22 cellular contexts compared by ENCODE assay signal in the genomic region with DNA sequence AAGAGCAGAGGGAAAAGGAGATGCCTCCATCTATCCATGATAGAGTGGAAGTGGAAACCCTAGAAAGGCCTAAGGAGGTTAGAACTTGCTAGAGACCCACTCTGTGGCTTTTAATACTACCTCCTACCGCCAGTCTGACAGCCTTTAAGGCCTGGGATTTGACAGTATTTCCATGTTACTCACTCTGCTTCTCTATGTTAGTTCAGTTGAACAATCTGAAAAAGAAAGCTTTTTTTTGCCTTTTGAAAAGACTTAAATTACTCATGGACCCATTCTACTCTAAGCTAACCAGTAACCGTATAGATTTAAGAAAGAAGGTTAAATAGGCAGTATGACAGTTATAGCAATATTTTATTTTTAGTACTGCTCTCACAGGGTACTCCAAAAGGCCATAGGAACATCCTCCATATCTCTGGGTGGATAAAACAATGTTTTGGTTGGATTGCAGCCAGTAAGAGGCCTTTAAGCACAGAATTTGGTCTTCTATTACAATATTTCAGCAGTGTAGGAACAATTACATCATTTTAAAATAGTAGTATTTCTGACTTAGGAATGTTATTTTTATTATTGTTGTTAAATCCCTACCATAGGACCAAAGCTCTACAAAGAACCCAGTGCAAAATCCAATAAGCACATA. TPM values are rescaled to one million over a fixed set of nuclear protein-coding genes. Genes with fewer than 3 reads are reported as not detected.
A peak's percentile ranks its signal among the peaks of the same experiment; 100 is the strongest.
DNase-seq lines count a peak whose midpoint lies in the region; ATAC-seq and TF ChIP-seq lines count a peak whose summit lies in the region.
"Had no signal": no experiment of that assay in that cellular context is flagged by ENCODE, and none has a peak within 500 bp of the region (broad histone marks: within the 10 kb centered on the region; RNA-seq: fewer than 3 reads in every experiment).

No MANE protein-coding gene starts in this region.

- H3K36me3 Mint-ChIP-seq in activated CD8-positive, alpha-beta T cell treated with anti-CD3 and anti-CD28 coated beads for 36 hours (ENCODE audit: low read depth), result no peaks in the 10 kb centered on the region
- no peaks in the 10 kb centered on the region for H3K36me3 Mint-ChIP-seq in activated CD8-positive, alpha-beta T cell treated with anti-CD3 and anti-CD28 coated beads, Interleukin-2, amount 10 ng/mL, durations not matched to agents 7 days and 5 days (ENCODE audit: low read depth)
- H3K36me3 Mint-ChIP-seq in chondrocyte (ENCODE audit: low read depth) (peaks cover 16% of the 10 kb centered on the region), type B pancreatic cell (peaks cover 23% of the 10 kb centered on the region)

- no peaks in the 10 kb centered on the region for H3K27me3 Mint-ChIP-seq in activated CD8-positive, alpha-beta T cell treated with anti-CD3 and anti-CD28 coated beads for 36 hours
- peaks cover 4% of the 10 kb centered on the region for H3K27me3 Mint-ChIP-seq in activated CD8-positive, alpha-beta T cell treated with anti-CD3 and anti-CD28 coated beads, Interleukin-2, amount 10 ng/mL, durations not matched to agents 7 days and 5 days (ENCODE audit: low read depth)
- H3K27me3 Mint-ChIP-seq in chondrocyte (ENCODE audit: low read depth), result no peaks in the 10 kb centered on the region
- no peaks in the 10 kb centered on the region for H3K27me3 Mint-ChIP-seq in type B pancreatic cell
- H3K27me3 Mint-ChIP-seq: dendritic cell treated with granulocyte-macrophage colony-stimulating factor and Interleukin-4, amounts not matched to agents 40 ng/mL and 50 ng/mL, for 4 days had no signal

- H3K27ac ChIP-seq in HL-60 (replicated peaks), result peak overlapping the region; percentile 58

- no peaks in the 10 kb centered on the region for H3K27me3 ChIP-seq in HL-60 (ENCODE audit: insufficient read depth, poor library complexity, severe bottlenecking)

- TF ChIP-seq CTCF in activated CD8-positive, alpha-beta T cell treated with anti-CD3 and anti-CD28 coated beads for 36 hours (IDR thresholded peaks at IDR 0.05), result no peak
- TF ChIP-seq CTCF in HL-60 (IDR thresholded peaks at IDR 0.05; ENCODE audit: insufficient read depth, low read length), result no peak
- no peak for TF ChIP-seq CTCF in chondrocyte (IDR thresholded peaks at IDR 0.05)
- TF ChIP-seq CTCF in type B pancreatic cell (conservative IDR thresholded peaks at IDR 0.05), result no peak

- CTCF ChIA-PET in activated CD8-positive, alpha-beta T cell treated with anti-CD3 and anti-CD28 coated beads for 36 hours (lab: Charles Lee), result interaction anchor here (0.5 to 1.1 kb wide), 2 partner anchors 115 to 169 kb away, joined by 3 read pairs; no protein-coding TSS in a partner anchor
- CTCF ChIA-PET in activated CD8-positive, alpha-beta T cell treated with anti-CD3 and anti-CD28 coated beads, Interleukin-2, amount 10 ng/mL, durations not matched to agents 7 days and 5 days (lab: Charles Lee), result no interaction called here

- intact Hi-C loops in activated CD8-positive, alpha-beta T cell treated with anti-CD3 and anti-CD28 coated beads for 36 hours (cut with micrococcal nuclease), result no loop called here

- no peak for DNase-seq in activated CD8-positive, alpha-beta T cell treated with anti-CD3 and anti-CD28 coated beads for 36 hours
- no peak for DNase-seq in activated CD8-positive, alpha-beta T cell treated with anti-CD3 and anti-CD28 coated beads, Interleukin-2, amount 10 ng/mL, durations not matched to agents 7 days and 5 days
- DNase-seq in HL-60 (ENCODE audit: low read depth in 1 of 2, low spot score in 1 of 2) (no peak), chondrocyte (ENCODE audit: low spot score) (no peak), non-pigmented ciliary epithelial cell (ENCODE audit: low read depth) (peak; percentile 32), type B pancreatic cell (ENCODE audit: extremely low spot score, unreplicated experiment) (no peak)
- DNase-seq: activated effector memory CD4-positive, alpha-beta T cell treated with anti-CD3 and anti-CD28 coated beads, Interleukin-2, amount 50 U/mL, for 16 hours; aorta; CD8-positive, alpha-beta memory T cell; DMS79; islet precursor cell; NCI-H187; NCI-H446; T-helper 1 cell had no signal

- no peak overlapping the region for H3K4me3 Mint-ChIP-seq in activated CD8-positive, alpha-beta T cell treated with anti-CD3 and anti-CD28 coated beads for 36 hours
- no peak overlapping the region for H3K4me3 Mint-ChIP-seq in activated CD8-positive, alpha-beta T cell treated with anti-CD3 and anti-CD28 coated beads, Interleukin-2, amount 10 ng/mL, durations not matched to agents 7 days and 5 days
- no peak overlapping the region for H3K4me3 Mint-ChIP-seq in chondrocyte (ENCODE audit: unreplicated experiment)
- no peak overlapping the region for H3K4me3 Mint-ChIP-seq in type B pancreatic cell
- H3K4me3 Mint-ChIP-seq: CD8-positive, alpha-beta memory T cell; dendritic cell treated with granulocyte-macrophage colony-stimulating factor and Interleukin-4, amounts not matched to agents 40 ng/mL and 50 ng/mL, for 4 days had no signal

- no peaks in the 10 kb centered on the region for H3K9me3 Mint-ChIP-seq in activated CD8-positive, alpha-beta T cell treated with anti-CD3 and anti-CD28 coated beads for 36 hours
- no peaks in the 10 kb centered on the region for H3K9me3 Mint-ChIP-seq in activated CD8-positive, alpha-beta T cell treated with anti-CD3 and anti-CD28 coated beads, Interleukin-2, amount 10 ng/mL, durations not matched to agents 7 days and 5 days (ENCODE audit: insufficient read depth)
- no peaks in the 10 kb centered on the region for H3K9me3 Mint-ChIP-seq in chondrocyte (ENCODE audit: low read depth)
- H3K9me3 Mint-ChIP-seq in type B pancreatic cell, result no peaks in the 10 kb centered on the region
- H3K9me3 Mint-ChIP-seq: CD8-positive, alpha-beta memory T cell; dendritic cell treated with granulocyte-macrophage colony-stimulating factor and Interleukin-4, amounts not matched to agents 40 ng/mL and 50 ng/mL, for 4 days had no signal

- ATAC-seq in activated CD8-positive, alpha-beta T cell treated with anti-CD3 and anti-CD28 coated beads for 36 hours, result peak; percentile 20
- no peak for ATAC-seq in activated CD8-positive, alpha-beta T cell treated with anti-CD3 and anti-CD28 coated beads, Interleukin-2, amount 10 ng/mL, durations not matched to agents 7 days and 5 days
- ATAC-seq in HG02885 (IDR thresholded peaks at IDR 0.05; ENCODE audit: poor library complexity, unreplicated experiment) (no peak), esophagus mucosa (no peak)
- ATAC-seq: HCT116 had no signal

- peaks cover 3% of the 10 kb centered on the region for H3K4me1 Mint-ChIP-seq in activated CD8-positive, alpha-beta T cell treated with anti-CD3 and anti-CD28 coated beads for 36 hours (ENCODE audit: low read depth)
- no peaks in the 10 kb centered on the region for H3K4me1 Mint-ChIP-seq in activated CD8-positive, alpha-beta T cell treated with anti-CD3 and anti-CD28 coated beads, Interleukin-2, amount 10 ng/mL, durations not matched to agents 7 days and 5 days (ENCODE audit: low read depth)
- peaks cover 29% of the 10 kb centered on the region for H3K4me1 Mint-ChIP-seq in chondrocyte (ENCODE audit: low read depth)
- no peaks in the 10 kb centered on the region for H3K4me1 Mint-ChIP-seq in type B pancreatic cell (ENCODE audit: unreplicated experiment)

- POLR2A ChIA-PET in activated CD8-positive, alpha-beta T cell treated with anti-CD3 and anti-CD28 coated beads for 36 hours (lab: Charles Lee), result no interaction called here
- POLR2A ChIA-PET in activated CD8-positive, alpha-beta T cell treated with anti-CD3 and anti-CD28 coated beads, Interleukin-2, amount 10 ng/mL, durations not matched to agents 7 days and 5 days (lab: Charles Lee), result interaction anchor here (1.2 kb wide), 1 partner anchor 9 kb away, joined by 3 read pairs; no protein-coding TSS in a partner anchor

- H3K27ac Mint-ChIP-seq in activated CD8-positive, alpha-beta T cell treated with anti-CD3 and anti-CD28 coated beads for 36 hours, result no peak overlapping the region
- no peak overlapping the region for H3K27ac Mint-ChIP-seq in activated CD8-positive, alpha-beta T cell treated with anti-CD3 and anti-CD28 coated beads, Interleukin-2, amount 10 ng/mL, durations not matched to agents 7 days and 5 days
- H3K27ac Mint-ChIP-seq in chondrocyte (ENCODE audit: unreplicated experiment) (peak overlapping the region; percentile 93), type B pancreatic cell (no peak overlapping the region)
- H3K27ac Mint-ChIP-seq: CD8-positive, alpha-beta memory T cell; dendritic cell treated with granulocyte-macrophage colony-stimulating factor and Interleukin-4, amounts not matched to agents 40 ng/mL and 50 ng/mL, for 4 days had no signal

- no peak overlapping the region for H3K4me3 ChIP-seq in HL-60 (replicated peaks; ENCODE audit: insufficient read depth, low read length)

RNA-seq across cellular contexts. Expression of a gene that starts 15.9 kb away (rescaled TPM):
- under 1 TPM; 0.29 to 0.34 TPM for total RNA-seq in activated CD8-positive, alpha-beta T cell treated with anti-CD3 and anti-CD28 coated beads for 36 hours
- total RNA-seq in activated CD8-positive, alpha-beta T cell treated with anti-CD3 and anti-CD28 coated beads, Interleukin-2, amount 10 ng/mL, durations not matched to agents 7 days and 5 days, result under 1 TPM; 0.39 to 0.82 TPM
- total RNA-seq in chondrocyte (not detected in 3 replicates), type B pancreatic cell (ENCODE audit: low replicate concordance) (not detected in 2 replicates), esophagus mucosa (0.32 TPM)
- total RNA-seq: A673; activated CD8-positive, alpha-beta memory T cell treated with anti-CD3 and anti-CD28 coated beads for 36 hours; aorta; M059J; mesenteric fat pad had no signal

RNA-seq across cellular contexts. Expression of a gene that starts 37.9 kb away (rescaled TPM):
- not detected for total RNA-seq in activated CD8-positive, alpha-beta T cell treated with anti-CD3 and anti-CD28 coated beads for 36 hours
- under 1 TPM; 0.42 to 0.57 TPM for total RNA-seq in activated CD8-positive, alpha-beta T cell treated with anti-CD3 and anti-CD28 coated beads, Interleukin-2, amount 10 ng/mL, durations not matched to agents 7 days and 5 days
- total RNA-seq in chondrocyte, result 3.8 to 6.8 TPM (median 5.0 TPM) in 3 replicates
- total RNA-seq in type B pancreatic cell (ENCODE audit: low replicate concordance), result 37.6 and 38.4 TPM in 2 replicates
- total RNA-seq in esophagus mucosa, result 54.8 TPM
